Comparison of ENCODE assay signal across 18 cellular contexts in the genomic region with DNA sequence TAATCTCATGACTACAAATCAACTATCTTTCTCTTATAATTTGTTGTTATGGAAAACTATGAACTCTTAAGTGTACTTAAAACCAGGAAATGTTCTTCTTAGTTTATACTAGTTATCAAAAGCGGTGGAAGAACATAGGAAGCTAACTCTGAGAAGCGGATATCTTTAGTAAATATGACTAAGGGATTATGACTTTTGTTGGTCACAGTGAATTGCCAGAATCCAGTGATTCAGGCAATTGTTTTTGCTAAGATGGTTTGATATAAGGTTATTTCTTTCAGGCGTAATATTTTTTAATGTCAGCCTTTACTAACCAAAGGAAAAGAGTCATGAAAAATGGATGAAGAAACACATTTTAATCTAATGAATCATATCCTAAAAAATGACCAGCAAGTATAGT.
A peak's percentile ranks its signal among the peaks of the same experiment; 100 is the strongest.
DNase-seq lines count a peak whose midpoint lies in the region; ATAC-seq and TF ChIP-seq lines count a peak whose summit lies in the region.
"Had no signal": no experiment of that assay in that cellular context is flagged by ENCODE, and none has a peak within 500 bp of the region (broad histone marks: within the 10 kb centered on the region; RNA-seq: fewer than 3 reads in every experiment).

No MANE protein-coding gene starts in this region.

- H3K27ac ChIP-seq in SK-N-SH (ENCODE audit: low read depth in 2 of 2, low read length in 1 of 2) (peak overlapping the region; percentile 28 to 95; a peak in 3 of 4 replicates), fibroblast of lung (ENCODE audit: insufficient read depth, low read length) (peak overlapping the region; percentile 60), caudate nucleus (ENCODE audit: low read depth, low read length) (no peak overlapping the region), ovary (no peak overlapping the region), tibial artery (no peak overlapping the region), psoas muscle (no peak overlapping the region)
- H3K27ac ChIP-seq: right lobe of liver had no signal

- H3K4me3 ChIP-seq in SK-N-SH (ENCODE audit: low read depth in 2 of 2, low read length in 1 of 2): no peak overlapping the region
- H3K4me3 ChIP-seq in fibroblast of lung (replicated peaks in 1 of 4; ENCODE audit: control extremely low read depth in 1 of 4, insufficient read depth in 1 of 4, low read depth in 3 of 4, low read length in 4 of 4): no peak overlapping the region
- H3K4me3 ChIP-seq in skeletal muscle cell (ENCODE audit: low read depth, low read length): no peak overlapping the region
- no peak overlapping the region for H3K4me3 ChIP-seq in ovary
- no peak overlapping the region for H3K4me3 ChIP-seq in tibial artery
- no peak overlapping the region for H3K4me3 ChIP-seq in psoas muscle
- H3K4me3 ChIP-seq: right lobe of liver had no signal

- intact Hi-C loops in ovary (cut with DNase I) (no loop called here), tibial artery (cut with DNase I; ENCODE audit: low total_unique reads) (no loop called here), psoas muscle (cut with DNase I) (no loop called here)

- no peaks in the 10 kb centered on the region for H3K9me2 ChIP-seq in SK-N-SH

- no peak for ATAC-seq in psoas muscle
- ATAC-seq: natural killer cell treated with Interleukin-12 subunit alpha and Interleukin-12 subunit beta and Interleukin-15 and Interleukin-18, amount 100 ng/mL, for 72 hours; right lobe of liver; stimulated activated naive B cell treated with anti-CD40 and anti-IgM and Interleukin-4, amounts not matched to agents 10 μg/mL and 1 μg/mL and 100 μg/mL, for 72 hours had no signal

- H3K27me3 ChIP-seq in SK-N-SH (ENCODE audit: insufficient read depth): no peaks in the 10 kb centered on the region
- H3K27me3 ChIP-seq in fibroblast of lung (ENCODE audit: control insufficient read depth, insufficient read depth, low read length): no peaks in the 10 kb centered on the region
- no peaks in the 10 kb centered on the region for H3K27me3 ChIP-seq in ovary
- H3K27me3 ChIP-seq in tibial artery: no peaks in the 10 kb centered on the region
- H3K27me3 ChIP-seq in psoas muscle (ENCODE audit: insufficient read depth in 3 of 3, low read length in 2 of 3): no peaks in the 10 kb centered on the region
- H3K27me3 ChIP-seq: right lobe of liver had no signal

- no peak for TF ChIP-seq RAD21 in SK-N-SH (IDR thresholded peaks at IDR 0.05; ENCODE audit: low read length)

- peak; percentile 71 for DNase-seq in GM04504 (ENCODE audit: low read depth)
- no peak for DNase-seq in SK-N-SH
- peak; percentile 79 to 93 for DNase-seq in fibroblast of lung (ENCODE audit: low read depth in 2 of 2)
- peak; percentile 60 for DNase-seq in skeletal muscle cell (ENCODE audit: low read depth)
- no peak for DNase-seq in caudate nucleus (lab: John Stamatoyannopoulos, UW)
- DNase-seq in ovary: no peak
- DNase-seq in tibial artery: no peak
- no peak for DNase-seq in psoas muscle
- DNase-seq: activated CD4-positive, alpha-beta T cell treated with anti-CD3 and anti-CD28 coated beads, Interleukin-2, amount 50 U/mL, for 1 hour; CD4-positive, alpha-beta memory T cell; GDM1; hypothalamus; NCI-H1694 treated with DMSO at 0.1 percent for 48 hours; NCI-H524; right lobe of liver; RPMI8226; stimulated activated naive B cell treated with anti-CD40 and anti-IgM and Interleukin-4, amounts not matched to agents 10 μg/mL and 1 μg/mL and 100 μg/mL, for 72 hours had no signal

- TF ChIP-seq POLR2A in ovary (IDR thresholded peaks at IDR 0.05): no peak

- POLR2A ChIA-PET in SK-N-SH (lab: Yijun Ruan, JAX): no interaction called here

- peak in 1 of 2 experiments; percentile 93; a peak in 2 of 4 replicates for TF ChIP-seq EP300 in SK-N-SH (IDR thresholded peaks at IDR 0.05; ENCODE audit: borderline replicate concordance in 1 of 2, low read depth in 1 of 2, low read length in 1 of 2)
- no peak for TF ChIP-seq EP300 in ovary (IDR thresholded peaks at IDR 0.05)

- H3K4me2 ChIP-seq in SK-N-SH: peak overlapping the region; percentile 44; the same call in 1 of the 2 replicates
- no peak overlapping the region for H3K4me2 ChIP-seq in fibroblast of lung (ENCODE audit: extremely low read depth, insufficient read depth, low read length)

- H3K79me2 ChIP-seq in SK-N-SH (ENCODE audit: insufficient read depth) (no peaks in the 10 kb centered on the region), fibroblast of lung (ENCODE audit: control insufficient read depth, insufficient read depth, low read length) (no peaks in the 10 kb centered on the region)

- peaks cover 56% of the 10 kb centered on the region for H3F3A ChIP-seq in SK-N-SH (replicated peaks; ENCODE audit: insufficient read depth)

- H4K20me1 ChIP-seq in SK-N-SH (ENCODE audit: insufficient read depth) (no peaks in the 10 kb centered on the region), fibroblast of lung (ENCODE audit: control insufficient read depth, extremely low read depth, insufficient read depth, low read length) (no peaks in the 10 kb centered on the region)

- TF ChIP-seq CTCF in SK-N-SH (IDR thresholded peaks at IDR 0.05): no peak
- no peak for TF ChIP-seq CTCF in fibroblast of lung (conservative IDR thresholded peaks at IDR 0.05 in 1 of 2, IDR thresholded peaks at IDR 0.05 in 1 of 2; ENCODE audit: low read depth in 1 of 2, low read length in 2 of 2)
- no peak for TF ChIP-seq CTCF in ovary (IDR thresholded peaks at IDR 0.05)
- TF ChIP-seq CTCF in tibial artery (IDR thresholded peaks at IDR 0.05): no peak
- no peak for TF ChIP-seq CTCF in psoas muscle (IDR thresholded peaks at IDR 0.05)

- H3K36me3 ChIP-seq in SK-N-SH (replicated peaks in 1 of 2; ENCODE audit: control insufficient read depth in 1 of 2, insufficient read depth in 2 of 2, low read length in 1 of 2) (no peaks in the 10 kb centered on the region), fibroblast of lung (ENCODE audit: control insufficient read depth, insufficient read depth, low read length) (no peaks in the 10 kb centered on the region), ovary (no peaks in the 10 kb centered on the region), tibial artery (no peaks in the 10 kb centered on the region), psoas muscle (ENCODE audit: insufficient read depth in 1 of 2, low read depth in 1 of 2) (no peaks in the 10 kb centered on the region)
- H3K36me3 ChIP-seq: right lobe of liver had no signal

- WGBS in SK-N-SH (ENCODE audit: low lambda C conversion rate): 5% methylated on average over 3 of the region's 3 CpGs
- WGBS in ovary, 3 donors: 44 to 49% (median 45%) methylated on average over 3 of the region's 3 CpGs
- 83 to 87% (median 86%) methylated on average over 3 of the region's 3 CpGs for WGBS in psoas muscle, 3 donors

- H3K9ac ChIP-seq in SK-N-SH (peak overlapping the region; percentile 53; the same call in 1 of the 2 replicates), fibroblast of lung (ENCODE audit: insufficient read depth, low read length) (no peak overlapping the region)

- H3K9me3 ChIP-seq in SK-N-SH (no peaks in the 10 kb centered on the region), fibroblast of lung (ENCODE audit: control insufficient read depth, insufficient read depth, low read depth, low read length) (no peaks in the 10 kb centered on the region), ovary (no peaks in the 10 kb centered on the region), tibial artery (no peaks in the 10 kb centered on the region), psoas muscle (no peaks in the 10 kb centered on the region)
- H3K9me3 ChIP-seq: right lobe of liver had no signal

- CTCF ChIA-PET in SK-N-SH (lab: Yijun Ruan, JAX): no interaction called here

- 0 out of 2 replicates have a peak overlapping the region, but pooled peaks have one; percentile 25 for H2AFZ ChIP-seq in SK-N-SH (ENCODE audit: low read depth)
- no peak overlapping the region for H2AFZ ChIP-seq in fibroblast of lung (ENCODE audit: low read length)

- H3K4me1 ChIP-seq in SK-N-SH (ENCODE audit: control insufficient read depth in 1 of 2, insufficient read depth in 2 of 2, low read depth in 1 of 2, low read length in 1 of 2) (peaks cover 0 to 65% of the 10 kb centered on the region in 2 experiments; a peak in 2 of 4 replicates), fibroblast of lung (ENCODE audit: control insufficient read depth, extremely low read depth, insufficient read depth, low read length) (peaks cover 13% of the 10 kb centered on the region), ovary (ENCODE audit: insufficient read depth) (no peaks in the 10 kb centered on the region), tibial artery (no peaks in the 10 kb centered on the region), psoas muscle (no peaks in the 10 kb centered on the region)
- H3K4me1 ChIP-seq: right lobe of liver had no signal

TF ChIP-seq in SK-N-SH, 30 proteins besides CTCF, POLR2A, EP300 and RAD21 (continues in another document):
- TF ChIP-seq, protein P1, sequence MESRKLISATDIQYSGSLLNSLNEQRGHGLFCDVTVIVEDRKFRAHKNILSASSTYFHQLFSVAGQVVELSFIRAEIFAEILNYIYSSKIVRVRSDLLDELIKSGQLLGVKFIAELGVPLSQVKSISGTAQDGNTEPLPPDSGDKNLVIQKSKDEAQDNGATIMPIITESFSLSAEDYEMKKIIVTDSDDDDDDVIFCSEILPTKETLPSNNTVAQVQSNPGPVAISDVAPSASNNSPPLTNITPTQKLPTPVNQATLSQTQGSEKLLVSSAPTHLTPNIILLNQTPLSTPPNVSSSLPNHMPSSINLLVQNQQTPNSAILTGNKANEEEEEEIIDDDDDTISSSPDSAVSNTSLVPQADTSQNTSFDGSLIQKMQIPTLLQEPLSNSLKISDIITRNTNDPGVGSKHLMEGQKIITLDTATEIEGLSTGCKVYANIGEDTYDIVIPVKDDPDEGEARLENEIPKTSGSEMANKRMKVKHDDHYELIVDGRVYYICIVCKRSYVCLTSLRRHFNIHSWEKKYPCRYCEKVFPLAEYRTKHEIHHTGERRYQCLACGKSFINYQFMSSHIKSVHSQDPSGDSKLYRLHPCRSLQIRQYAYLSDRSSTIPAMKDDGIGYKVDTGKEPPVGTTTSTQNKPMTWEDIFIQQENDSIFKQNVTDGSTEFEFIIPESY (IDR thresholded peaks at IDR 0.05; ENCODE audit: borderline replicate concordance, low read depth): peak; percentile 68; the same call in 1 of the 2 replicates
- no peak for TF ChIP-seq EZH2phosphoT487 (IDR thresholded peaks at IDR 0.05; ENCODE audit: borderline replicate concordance, low read depth)
- peak; percentile 95 for TF ChIP-seq PBX3 (IDR thresholded peaks at IDR 0.05)
- 0 out of 2 replicates have a peak, but pooled peaks have one; percentile 17 for TF ChIP-seq YY1 (IDR thresholded peaks at IDR 0.05; ENCODE audit: low read depth)
- peak; percentile 88 for TF ChIP-seq TEAD4 (IDR thresholded peaks at IDR 0.05; ENCODE audit: borderline replicate concordance, insufficient read depth)

Comparison
In these comparisons a context has a peak if more than half of its experiments do, and no peak if none do; other contexts are left out.
1. DNase-seq: peak in GM04504 (single experiment), fibroblast of lung (2 of 2) and skeletal muscle cell (single experiment); none in SK-N-SH (single experiment), caudate nucleus (0 of 61), ovary (0 of 5), tibial artery (0 of 2) and psoas muscle (0 of 2).
2. H3K27ac ChIP-seq: peak in SK-N-SH (2 of 2) and fibroblast of lung (single experiment); none in caudate nucleus (single experiment), ovary (0 of 2), tibial artery (0 of 2) and psoas muscle (single experiment).